In genomic region chr11:73372371-73372993, GRCh38 we compare ENCODE assay signal across 11 cellular contexts.
DNase-seq lines count a peak whose midpoint lies in the region; ATAC-seq and TF ChIP-seq lines count a peak whose summit lies in the region.
"Had no signal": no experiment of that assay in that cellular context is flagged by ENCODE, and none has a peak within 500 bp of the region (broad histone marks: within the 10 kb centered on the region; RNA-seq: fewer than 3 reads in every experiment).

No MANE protein-coding gene starts in this region.

- TF ChIP-seq CTCF in coronary artery (IDR thresholded peaks at IDR 0.05) (no peak), retinal pigment epithelial cell (conservative IDR thresholded peaks at IDR 0.05; ENCODE audit: low read depth, low read length) (peak; percentile 52)

- no peak for ATAC-seq in HG02840 (IDR thresholded peaks at IDR 0.05; ENCODE audit: low FRiP score, unreplicated experiment)

- DNase-seq in DMS 273 (lab: John Stamatoyannopoulos, UW; ENCODE audit: unreplicated experiment) = peak; percentile 56
- DNase-seq in DMS 273 treated with DMSO at 0.1 percent for 48 hours (lab: John Stamatoyannopoulos, UW) = no peak
- DNase-seq in NCI-H69 (lab: John Stamatoyannopoulos, UW) = peak; percentile 24
- DNase-seq in coronary artery (ENCODE audit: low spot score) = no peak
- no peak for DNase-seq in retinal pigment epithelial cell (ENCODE audit: low read depth)
- DNase-seq in GM19240 (ENCODE audit: insufficient read length, low spot score) = no peak
- no peak for DNase-seq in stimulated activated CD4-positive, alpha-beta T cell treated with anti-CD3 and anti-CD28 coated beads, Interleukin-4, amount 100 ng/mL, for 4 hours
- DNase-seq: hypothalamus, SJCRH30 had no signal

- H3K27ac ChIP-seq in coronary artery = peak overlapping the region; percentile 51 to 62
- H3K27ac ChIP-seq: 22Rv1, SJCRH30 had no signal

- H3K4me3 ChIP-seq in coronary artery = no peak overlapping the region
- no peak overlapping the region for H3K4me3 ChIP-seq in retinal pigment epithelial cell (ENCODE audit: low read length)
- H3K4me3 ChIP-seq: SJCRH30 had no signal

Comparison
In these comparisons a context has a peak if more than half of its experiments do, and no peak if none do; other contexts are left out.
1. DNase-seq: peak in DMS 273 (single experiment) and NCI-H69 (single experiment); none in DMS 273 treated with DMSO at 0.1 percent for 48 hours (single experiment), coronary artery (single experiment), retinal pigment epithelial cell (single experiment), GM19240 (single experiment) and stimulated activated CD4-positive, alpha-beta T cell treated with anti-CD3 and anti-CD28 coated beads, Interleukin-4, amount 100 ng/mL, for 4 hours (0 of 2).